ENCODE assay signal across 1 cellular context in the genomic region with DNA sequence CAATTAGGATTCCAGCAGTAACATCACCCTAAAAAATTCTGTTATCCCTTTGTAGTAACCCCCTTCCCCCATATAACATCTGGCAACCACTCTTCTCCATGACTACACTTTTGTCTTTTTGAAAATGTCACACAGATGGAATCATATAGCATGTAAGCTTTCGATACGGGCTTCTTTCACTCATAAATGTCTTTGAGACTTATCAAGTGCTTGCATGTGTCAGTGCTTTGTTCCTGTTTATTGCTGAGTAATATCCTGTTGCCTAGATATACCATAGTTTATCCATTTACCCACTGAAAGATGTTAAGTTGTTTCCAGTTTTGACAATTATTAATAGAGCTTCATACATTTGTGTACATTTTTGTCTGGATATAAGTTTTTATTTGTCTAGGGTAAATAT.
TF ChIP-seq lines count a peak whose summit lies in the region.

No MANE protein-coding gene starts in this region.

TF ChIP-seq in K562, 482 proteins besides CTCF, POLR2A, EP300 and RAD21 (continued from another document and continues in another):
- TF ChIP-seq, protein P1, sequence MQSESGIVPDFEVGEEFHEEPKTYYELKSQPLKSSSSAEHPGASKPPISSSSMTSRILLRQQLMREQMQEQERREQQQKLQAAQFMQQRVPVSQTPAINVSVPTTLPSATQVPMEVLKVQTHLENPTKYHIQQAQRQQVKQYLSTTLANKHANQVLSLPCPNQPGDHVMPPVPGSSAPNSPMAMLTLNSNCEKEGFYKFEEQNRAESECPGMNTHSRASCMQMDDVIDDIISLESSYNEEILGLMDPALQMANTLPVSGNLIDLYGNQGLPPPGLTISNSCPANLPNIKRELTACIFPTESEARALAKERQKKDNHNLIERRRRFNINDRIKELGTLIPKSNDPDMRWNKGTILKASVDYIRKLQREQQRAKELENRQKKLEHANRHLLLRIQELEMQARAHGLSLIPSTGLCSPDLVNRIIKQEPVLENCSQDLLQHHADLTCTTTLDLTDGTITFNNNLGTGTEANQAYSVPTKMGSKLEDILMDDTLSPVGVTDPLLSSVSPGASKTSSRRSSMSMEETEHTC (IDR thresholded peaks at IDR 0.05) = no peak
- TF ChIP-seq HIVEP1 (CRISPR knock-in tag; IDR thresholded peaks at IDR 0.05) = no peak
- TF ChIP-seq NR4A1 (CRISPR knock-in tag; IDR thresholded peaks at IDR 0.05) = no peak
- TF ChIP-seq NR4A1 (tag; IDR thresholded peaks at IDR 0.05) = no peak
- TF ChIP-seq SAFB (IDR thresholded peaks at IDR 0.05; ENCODE audit: borderline replicate concordance, low read depth, low read length) = no peak
- no peak for TF ChIP-seq ERF (CRISPR knock-in tag; IDR thresholded peaks at IDR 0.05)
- TF ChIP-seq HDAC1 (IDR thresholded peaks at IDR 0.05) = peak in 1 of 2 experiments; percentile 36; a peak in 1 of 4 replicates
- TF ChIP-seq CEBPG (CRISPR knock-in tag; IDR thresholded peaks at IDR 0.05) = no peak
- TF ChIP-seq CEBPG (tag; conservative IDR thresholded peaks at IDR 0.05 in 1 of 2, IDR thresholded peaks at IDR 0.05 in 1 of 2) = no peak
- TF ChIP-seq, protein P2, sequence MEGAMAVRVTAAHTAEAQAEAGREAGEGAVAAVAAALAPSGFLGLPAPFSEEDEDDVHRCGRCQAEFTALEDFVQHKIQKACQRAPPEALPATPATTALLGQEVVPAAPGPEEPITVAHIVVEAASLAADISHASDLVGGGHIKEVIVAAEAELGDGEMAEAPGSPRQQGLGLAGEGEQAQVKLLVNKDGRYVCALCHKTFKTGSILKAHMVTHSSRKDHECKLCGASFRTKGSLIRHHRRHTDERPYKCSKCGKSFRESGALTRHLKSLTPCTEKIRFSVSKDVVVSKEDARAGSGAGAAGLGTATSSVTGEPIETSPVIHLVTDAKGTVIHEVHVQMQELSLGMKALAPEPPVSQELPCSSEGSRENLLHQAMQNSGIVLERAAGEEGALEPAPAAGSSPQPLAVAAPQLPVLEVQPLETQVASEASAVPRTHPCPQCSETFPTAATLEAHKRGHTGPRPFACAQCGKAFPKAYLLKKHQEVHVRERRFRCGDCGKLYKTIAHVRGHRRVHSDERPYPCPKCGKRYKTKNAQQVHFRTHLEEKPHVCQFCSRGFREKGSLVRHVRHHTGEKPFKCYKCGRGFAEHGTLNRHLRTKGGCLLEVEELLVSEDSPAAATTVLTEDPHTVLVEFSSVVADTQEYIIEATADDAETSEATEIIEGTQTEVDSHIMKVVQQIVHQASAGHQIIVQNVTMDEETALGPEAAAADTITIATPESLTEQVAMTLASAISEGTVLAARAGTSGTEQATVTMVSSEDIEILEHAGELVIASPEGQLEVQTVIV (CRISPR knock-in tag; IDR thresholded peaks at IDR 0.05; ENCODE audit: borderline replicate concordance) = no peak
- no peak for TF ChIP-seq PRPF4 (IDR thresholded peaks at IDR 0.05; ENCODE audit: insufficient read depth, low read depth, low read length, poor library complexity, severe bottlenecking)
- TF ChIP-seq, protein P3, sequence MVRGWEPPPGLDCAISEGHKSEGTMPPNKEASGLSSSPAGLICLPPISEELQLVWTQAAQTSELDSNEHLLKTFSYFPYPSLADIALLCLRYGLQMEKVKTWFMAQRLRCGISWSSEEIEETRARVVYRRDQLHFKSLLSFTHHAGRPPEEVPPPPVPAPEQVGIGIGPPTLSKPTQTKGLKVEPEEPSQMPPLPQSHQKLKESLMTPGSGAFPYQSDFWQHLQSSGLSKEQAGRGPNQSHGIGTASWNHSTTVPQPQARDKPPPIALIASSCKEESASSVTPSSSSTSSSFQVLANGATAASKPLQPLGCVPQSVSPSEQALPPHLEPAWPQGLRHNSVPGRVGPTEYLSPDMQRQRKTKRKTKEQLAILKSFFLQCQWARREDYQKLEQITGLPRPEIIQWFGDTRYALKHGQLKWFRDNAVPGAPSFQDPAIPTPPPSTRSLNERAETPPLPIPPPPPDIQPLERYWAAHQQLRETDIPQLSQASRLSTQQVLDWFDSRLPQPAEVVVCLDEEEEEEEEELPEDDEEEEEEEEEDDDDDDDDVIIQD (CRISPR knock-in tag; IDR thresholded peaks at IDR 0.05) = no peak
- TF ChIP-seq, protein P4, sequence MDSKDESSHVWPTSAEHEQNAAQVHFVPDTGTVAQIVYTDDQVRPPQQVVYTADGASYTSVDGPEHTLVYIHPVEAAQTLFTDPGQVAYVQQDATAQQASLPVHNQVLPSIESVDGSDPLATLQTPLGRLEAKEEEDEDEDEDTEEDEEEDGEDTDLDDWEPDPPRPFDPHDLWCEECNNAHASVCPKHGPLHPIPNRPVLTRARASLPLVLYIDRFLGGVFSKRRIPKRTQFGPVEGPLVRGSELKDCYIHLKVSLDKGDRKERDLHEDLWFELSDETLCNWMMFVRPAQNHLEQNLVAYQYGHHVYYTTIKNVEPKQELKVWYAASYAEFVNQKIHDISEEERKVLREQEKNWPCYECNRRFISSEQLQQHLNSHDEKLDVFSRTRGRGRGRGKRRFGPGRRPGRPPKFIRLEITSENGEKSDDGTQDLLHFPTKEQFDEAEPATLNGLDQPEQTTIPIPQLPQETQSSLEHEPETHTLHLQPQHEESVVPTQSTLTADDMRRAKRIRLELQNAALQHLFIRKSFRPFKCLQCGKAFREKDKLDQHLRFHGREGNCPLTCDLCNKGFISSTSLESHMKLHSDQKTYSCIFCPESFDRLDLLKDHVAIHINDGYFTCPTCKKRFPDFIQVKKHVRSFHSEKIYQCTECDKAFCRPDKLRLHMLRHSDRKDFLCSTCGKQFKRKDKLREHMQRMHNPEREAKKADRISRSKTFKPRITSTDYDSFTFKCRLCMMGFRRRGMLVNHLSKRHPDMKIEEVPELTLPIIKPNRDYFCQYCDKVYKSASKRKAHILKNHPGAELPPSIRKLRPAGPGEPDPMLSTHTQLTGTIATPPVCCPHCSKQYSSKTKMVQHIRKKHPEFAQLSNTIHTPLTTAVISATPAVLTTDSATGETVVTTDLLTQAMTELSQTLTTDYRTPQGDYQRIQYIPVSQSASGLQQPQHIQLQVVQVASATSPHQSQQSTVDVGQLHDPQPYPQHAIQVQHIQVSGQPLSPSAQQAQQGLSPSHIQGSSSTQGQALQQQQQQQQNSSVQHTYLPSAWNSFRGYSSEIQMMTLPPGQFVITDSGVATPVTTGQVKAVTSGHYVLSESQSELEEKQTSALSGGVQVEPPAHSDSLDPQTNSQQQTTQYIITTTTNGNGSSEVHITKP (IDR thresholded peaks at IDR 0.05; ENCODE audit: partially characterized antibody) = no peak
- TF ChIP-seq, protein P5, sequence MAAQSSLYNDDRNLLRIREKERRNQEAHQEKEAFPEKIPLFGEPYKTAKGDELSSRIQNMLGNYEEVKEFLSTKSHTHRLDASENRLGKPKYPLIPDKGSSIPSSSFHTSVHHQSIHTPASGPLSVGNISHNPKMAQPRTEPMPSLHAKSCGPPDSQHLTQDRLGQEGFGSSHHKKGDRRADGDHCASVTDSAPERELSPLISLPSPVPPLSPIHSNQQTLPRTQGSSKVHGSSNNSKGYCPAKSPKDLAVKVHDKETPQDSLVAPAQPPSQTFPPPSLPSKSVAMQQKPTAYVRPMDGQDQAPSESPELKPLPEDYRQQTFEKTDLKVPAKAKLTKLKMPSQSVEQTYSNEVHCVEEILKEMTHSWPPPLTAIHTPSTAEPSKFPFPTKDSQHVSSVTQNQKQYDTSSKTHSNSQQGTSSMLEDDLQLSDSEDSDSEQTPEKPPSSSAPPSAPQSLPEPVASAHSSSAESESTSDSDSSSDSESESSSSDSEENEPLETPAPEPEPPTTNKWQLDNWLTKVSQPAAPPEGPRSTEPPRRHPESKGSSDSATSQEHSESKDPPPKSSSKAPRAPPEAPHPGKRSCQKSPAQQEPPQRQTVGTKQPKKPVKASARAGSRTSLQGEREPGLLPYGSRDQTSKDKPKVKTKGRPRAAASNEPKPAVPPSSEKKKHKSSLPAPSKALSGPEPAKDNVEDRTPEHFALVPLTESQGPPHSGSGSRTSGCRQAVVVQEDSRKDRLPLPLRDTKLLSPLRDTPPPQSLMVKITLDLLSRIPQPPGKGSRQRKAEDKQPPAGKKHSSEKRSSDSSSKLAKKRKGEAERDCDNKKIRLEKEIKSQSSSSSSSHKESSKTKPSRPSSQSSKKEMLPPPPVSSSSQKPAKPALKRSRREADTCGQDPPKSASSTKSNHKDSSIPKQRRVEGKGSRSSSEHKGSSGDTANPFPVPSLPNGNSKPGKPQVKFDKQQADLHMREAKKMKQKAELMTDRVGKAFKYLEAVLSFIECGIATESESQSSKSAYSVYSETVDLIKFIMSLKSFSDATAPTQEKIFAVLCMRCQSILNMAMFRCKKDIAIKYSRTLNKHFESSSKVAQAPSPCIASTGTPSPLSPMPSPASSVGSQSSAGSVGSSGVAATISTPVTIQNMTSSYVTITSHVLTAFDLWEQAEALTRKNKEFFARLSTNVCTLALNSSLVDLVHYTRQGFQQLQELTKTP (IDR thresholded peaks at IDR 0.05; ENCODE audit: low read depth in 1 of 2, partially characterized antibody in 2 of 2) = no peak
- no peak for TF ChIP-seq SAP30 (IDR thresholded peaks at IDR 0.05; ENCODE audit: borderline replicate concordance, insufficient read depth, low read depth, low read length, poor library complexity, severe bottlenecking)
- no peak for TF ChIP-seq CBFB (CRISPR knock-in tag; IDR thresholded peaks at IDR 0.05)
- TF ChIP-seq RBM15 (IDR thresholded peaks at IDR 0.05; ENCODE audit: insufficient read depth, low read length) = no peak
- no peak for TF ChIP-seq TGIF2 (CRISPR knock-in tag; IDR thresholded peaks at IDR 0.05)
- TF ChIP-seq BDP1 (IDR thresholded peaks at IDR 0.05; ENCODE audit: insufficient read depth, insufficient read length) = no peak
- TF ChIP-seq, protein P6, sequence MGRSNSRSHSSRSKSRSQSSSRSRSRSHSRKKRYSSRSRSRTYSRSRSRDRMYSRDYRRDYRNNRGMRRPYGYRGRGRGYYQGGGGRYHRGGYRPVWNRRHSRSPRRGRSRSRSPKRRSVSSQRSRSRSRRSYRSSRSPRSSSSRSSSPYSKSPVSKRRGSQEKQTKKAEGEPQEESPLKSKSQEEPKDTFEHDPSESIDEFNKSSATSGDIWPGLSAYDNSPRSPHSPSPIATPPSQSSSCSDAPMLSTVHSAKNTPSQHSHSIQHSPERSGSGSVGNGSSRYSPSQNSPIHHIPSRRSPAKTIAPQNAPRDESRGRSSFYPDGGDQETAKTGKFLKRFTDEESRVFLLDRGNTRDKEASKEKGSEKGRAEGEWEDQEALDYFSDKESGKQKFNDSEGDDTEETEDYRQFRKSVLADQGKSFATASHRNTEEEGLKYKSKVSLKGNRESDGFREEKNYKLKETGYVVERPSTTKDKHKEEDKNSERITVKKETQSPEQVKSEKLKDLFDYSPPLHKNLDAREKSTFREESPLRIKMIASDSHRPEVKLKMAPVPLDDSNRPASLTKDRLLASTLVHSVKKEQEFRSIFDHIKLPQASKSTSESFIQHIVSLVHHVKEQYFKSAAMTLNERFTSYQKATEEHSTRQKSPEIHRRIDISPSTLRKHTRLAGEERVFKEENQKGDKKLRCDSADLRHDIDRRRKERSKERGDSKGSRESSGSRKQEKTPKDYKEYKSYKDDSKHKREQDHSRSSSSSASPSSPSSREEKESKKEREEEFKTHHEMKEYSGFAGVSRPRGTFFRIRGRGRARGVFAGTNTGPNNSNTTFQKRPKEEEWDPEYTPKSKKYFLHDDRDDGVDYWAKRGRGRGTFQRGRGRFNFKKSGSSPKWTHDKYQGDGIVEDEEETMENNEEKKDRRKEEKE (IDR thresholded peaks at IDR 0.05; ENCODE audit: borderline replicate concordance in 1 of 2, control insufficient read depth in 1 of 2, low read depth in 2 of 2, low read length in 1 of 2) = no peak
- TF ChIP-seq ZNF217 (CRISPR knock-in tag; IDR thresholded peaks at IDR 0.05) = no peak
- TF ChIP-seq, protein P7, sequence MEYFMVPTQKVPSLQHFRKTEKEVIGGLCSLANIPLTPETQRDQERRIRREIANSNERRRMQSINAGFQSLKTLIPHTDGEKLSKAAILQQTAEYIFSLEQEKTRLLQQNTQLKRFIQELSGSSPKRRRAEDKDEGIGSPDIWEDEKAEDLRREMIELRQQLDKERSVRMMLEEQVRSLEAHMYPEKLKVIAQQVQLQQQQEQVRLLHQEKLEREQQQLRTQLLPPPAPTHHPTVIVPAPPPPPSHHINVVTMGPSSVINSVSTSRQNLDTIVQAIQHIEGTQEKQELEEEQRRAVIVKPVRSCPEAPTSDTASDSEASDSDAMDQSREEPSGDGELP (CRISPR knock-in tag; IDR thresholded peaks at IDR 0.05; ENCODE audit: borderline replicate concordance) = no peak; the same call in 1 of the 2 replicates
- no peak for TF ChIP-seq FOXP1 (CRISPR knock-in tag; IDR thresholded peaks at IDR 0.05)
- TF ChIP-seq, protein P8, sequence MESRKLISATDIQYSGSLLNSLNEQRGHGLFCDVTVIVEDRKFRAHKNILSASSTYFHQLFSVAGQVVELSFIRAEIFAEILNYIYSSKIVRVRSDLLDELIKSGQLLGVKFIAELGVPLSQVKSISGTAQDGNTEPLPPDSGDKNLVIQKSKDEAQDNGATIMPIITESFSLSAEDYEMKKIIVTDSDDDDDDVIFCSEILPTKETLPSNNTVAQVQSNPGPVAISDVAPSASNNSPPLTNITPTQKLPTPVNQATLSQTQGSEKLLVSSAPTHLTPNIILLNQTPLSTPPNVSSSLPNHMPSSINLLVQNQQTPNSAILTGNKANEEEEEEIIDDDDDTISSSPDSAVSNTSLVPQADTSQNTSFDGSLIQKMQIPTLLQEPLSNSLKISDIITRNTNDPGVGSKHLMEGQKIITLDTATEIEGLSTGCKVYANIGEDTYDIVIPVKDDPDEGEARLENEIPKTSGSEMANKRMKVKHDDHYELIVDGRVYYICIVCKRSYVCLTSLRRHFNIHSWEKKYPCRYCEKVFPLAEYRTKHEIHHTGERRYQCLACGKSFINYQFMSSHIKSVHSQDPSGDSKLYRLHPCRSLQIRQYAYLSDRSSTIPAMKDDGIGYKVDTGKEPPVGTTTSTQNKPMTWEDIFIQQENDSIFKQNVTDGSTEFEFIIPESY (CRISPR knock-in tag; IDR thresholded peaks at IDR 0.05) = no peak
- TF ChIP-seq, protein P9, sequence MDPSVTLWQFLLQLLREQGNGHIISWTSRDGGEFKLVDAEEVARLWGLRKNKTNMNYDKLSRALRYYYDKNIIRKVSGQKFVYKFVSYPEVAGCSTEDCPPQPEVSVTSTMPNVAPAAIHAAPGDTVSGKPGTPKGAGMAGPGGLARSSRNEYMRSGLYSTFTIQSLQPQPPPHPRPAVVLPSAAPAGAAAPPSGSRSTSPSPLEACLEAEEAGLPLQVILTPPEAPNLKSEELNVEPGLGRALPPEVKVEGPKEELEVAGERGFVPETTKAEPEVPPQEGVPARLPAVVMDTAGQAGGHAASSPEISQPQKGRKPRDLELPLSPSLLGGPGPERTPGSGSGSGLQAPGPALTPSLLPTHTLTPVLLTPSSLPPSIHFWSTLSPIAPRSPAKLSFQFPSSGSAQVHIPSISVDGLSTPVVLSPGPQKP (CRISPR knock-in tag; IDR thresholded peaks at IDR 0.05) = no peak
- TF ChIP-seq SRSF9 (IDR thresholded peaks at IDR 0.05; ENCODE audit: borderline replicate concordance, low read depth, low read length) = no peak
- TF ChIP-seq, protein P10, sequence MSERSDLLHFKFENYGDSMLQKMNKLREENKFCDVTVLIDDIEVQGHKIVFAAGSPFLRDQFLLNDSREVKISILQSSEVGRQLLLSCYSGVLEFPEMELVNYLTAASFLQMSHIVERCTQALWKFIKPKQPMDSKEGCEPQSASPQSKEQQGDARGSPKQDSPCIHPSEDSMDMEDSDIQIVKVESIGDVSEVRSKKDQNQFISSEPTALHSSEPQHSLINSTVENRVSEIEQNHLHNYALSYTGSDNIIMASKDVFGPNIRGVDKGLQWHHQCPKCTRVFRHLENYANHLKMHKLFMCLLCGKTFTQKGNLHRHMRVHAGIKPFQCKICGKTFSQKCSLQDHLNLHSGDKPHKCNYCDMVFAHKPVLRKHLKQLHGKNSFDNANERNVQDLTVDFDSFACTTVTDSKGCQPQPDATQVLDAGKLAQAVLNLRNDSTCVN (CRISPR knock-in tag; IDR thresholded peaks at IDR 0.05) = no peak
